In genomic region chr4:83548151-83548905, GRCh38 we compare ENCODE assay signal across 8 cellular contexts. TPM values are rescaled to one million over a fixed set of nuclear protein-coding genes. Genes with fewer than 3 reads are reported as not detected.
DNase-seq lines count a peak whose midpoint lies in the region; ATAC-seq and TF ChIP-seq lines count a peak whose summit lies in the region.

No MANE protein-coding gene starts in this region.

- H3K27ac ChIP-seq in CD4-positive, alpha-beta T cell (ENCODE audit: low read depth, low read length): no peak overlapping the region
- H3K27ac ChIP-seq in heart left ventricle: peak overlapping the region; percentile 27 to 95 (median 64)
- no peak overlapping the region for H3K27ac ChIP-seq in dorsolateral prefrontal cortex

- ATAC-seq in CD4-positive, alpha-beta T cell (ENCODE audit: poor library complexity): peak; percentile 64
- ATAC-seq in GM19467 (IDR thresholded peaks at IDR 0.05; ENCODE audit: unreplicated experiment) (peak; percentile 70), HG03520 (IDR thresholded peaks at IDR 0.05; ENCODE audit: unreplicated experiment) (peak; percentile 94), heart left ventricle (peak; percentile 81 to 90 (median 89))

- H3K4me3 Mint-ChIP-seq in CD4-positive, alpha-beta T cell: no peak overlapping the region

- TF ChIP-seq POLR2A in heart left ventricle (IDR thresholded peaks at IDR 0.05): no peak

- POLR2A ChIA-PET in CD4-positive, alpha-beta T cell (lab: Charles Lee): no interaction called here

- H3K27ac Mint-ChIP-seq in CD4-positive, alpha-beta T cell: no peak overlapping the region

- DNase-seq in CD4-positive, alpha-beta T cell: peak in 9 of 10 experiments; percentile 13 to 42 (median 32)
- peak; percentile 20 to 50 for DNase-seq in activated T-helper 1 cell treated with anti-CD3 and anti-CD28 coated beads, Interleukin-2, amount 50 U/mL, for 16 hours (ENCODE audit: low read depth in 1 of 2, low spot score in 1 of 2)
- DNase-seq in heart left ventricle: peak; percentile 67 to 81 (median 72)
- peak; percentile 29 to 34 for DNase-seq in stimulated activated CD4-positive, alpha-beta T cell treated with anti-CD3 and anti-CD28 coated beads, Interleukin-1b, Interleukin-23, amount 100 ng/mL, for 4 hours (ENCODE audit: low read depth in 2 of 2)
- no peak for DNase-seq in dorsolateral prefrontal cortex

- no peaks in the 10 kb centered on the region for H3K27me3 Mint-ChIP-seq in CD4-positive, alpha-beta T cell

- no peaks in the 10 kb centered on the region for H3K36me3 Mint-ChIP-seq in CD4-positive, alpha-beta T cell (ENCODE audit: low read depth)

- H3K4me1 ChIP-seq in heart left ventricle: peaks cover 0 to 46% (median 12%) of the 10 kb centered on the region in 12 donors

- H3K27me3 ChIP-seq in CD4-positive, alpha-beta T cell (ENCODE audit: control insufficient read depth, insufficient read depth, low read length): no peaks in the 10 kb centered on the region
- H3K27me3 ChIP-seq in heart left ventricle (no peaks in the 10 kb centered on the region), dorsolateral prefrontal cortex (no peaks in the 10 kb centered on the region)

- CTCF ChIA-PET in CD4-positive, alpha-beta T cell (lab: Charles Lee): interaction anchor here (1.2 kb wide), 1 partner anchor 8 kb away, joined by 3 read pairs; no protein-coding TSS in a partner anchor

- TF ChIP-seq CTCF in CD4-positive, alpha-beta T cell (IDR thresholded peaks at IDR 0.05): no peak
- no peak for TF ChIP-seq CTCF in heart left ventricle (IDR thresholded peaks at IDR 0.05)
- TF ChIP-seq CTCF in dorsolateral prefrontal cortex (IDR thresholded peaks at IDR 0.05 in 54 of 56, conservative IDR thresholded peaks at IDR 0.05 in 2 of 56; ENCODE audit: low read depth in 1 of 56, partially characterized antibody in 56 of 56): no peak

- no peaks in the 10 kb centered on the region for H3K4me1 Mint-ChIP-seq in CD4-positive, alpha-beta T cell (ENCODE audit: low read depth)

- WGBS in heart left ventricle, 4 donors: 48 to 57% (median 53%) methylated on average over 7 of the region's 7 CpGs

- H3K4me3 ChIP-seq in heart left ventricle (no peak overlapping the region), dorsolateral prefrontal cortex (no peak overlapping the region)

- H3K36me3 ChIP-seq in heart left ventricle: peaks cover 0 to 16% (median 0%) of the 10 kb centered on the region in 9 donors

- intact Hi-C loops in CD4-positive, alpha-beta T cell (cut with DNase I, micrococcal nuclease): no loop called here
- intact Hi-C loops in heart left ventricle (cut with DNase I) (no loop called here), dorsolateral prefrontal cortex (cut with DNase I) (no loop called here)

- no peaks in the 10 kb centered on the region for H3K9me3 ChIP-seq in CD4-positive, alpha-beta T cell (ENCODE audit: control insufficient read depth, low read length)
- no peaks in the 10 kb centered on the region for H3K9me3 ChIP-seq in heart left ventricle

- H3K9me3 Mint-ChIP-seq in CD4-positive, alpha-beta T cell: no peaks in the 10 kb centered on the region

TF ChIP-seq in PFSK-1, 5 proteins besides CTCF, POLR2A, EP300 and RAD21:
- TF ChIP-seq, protein P1, sequence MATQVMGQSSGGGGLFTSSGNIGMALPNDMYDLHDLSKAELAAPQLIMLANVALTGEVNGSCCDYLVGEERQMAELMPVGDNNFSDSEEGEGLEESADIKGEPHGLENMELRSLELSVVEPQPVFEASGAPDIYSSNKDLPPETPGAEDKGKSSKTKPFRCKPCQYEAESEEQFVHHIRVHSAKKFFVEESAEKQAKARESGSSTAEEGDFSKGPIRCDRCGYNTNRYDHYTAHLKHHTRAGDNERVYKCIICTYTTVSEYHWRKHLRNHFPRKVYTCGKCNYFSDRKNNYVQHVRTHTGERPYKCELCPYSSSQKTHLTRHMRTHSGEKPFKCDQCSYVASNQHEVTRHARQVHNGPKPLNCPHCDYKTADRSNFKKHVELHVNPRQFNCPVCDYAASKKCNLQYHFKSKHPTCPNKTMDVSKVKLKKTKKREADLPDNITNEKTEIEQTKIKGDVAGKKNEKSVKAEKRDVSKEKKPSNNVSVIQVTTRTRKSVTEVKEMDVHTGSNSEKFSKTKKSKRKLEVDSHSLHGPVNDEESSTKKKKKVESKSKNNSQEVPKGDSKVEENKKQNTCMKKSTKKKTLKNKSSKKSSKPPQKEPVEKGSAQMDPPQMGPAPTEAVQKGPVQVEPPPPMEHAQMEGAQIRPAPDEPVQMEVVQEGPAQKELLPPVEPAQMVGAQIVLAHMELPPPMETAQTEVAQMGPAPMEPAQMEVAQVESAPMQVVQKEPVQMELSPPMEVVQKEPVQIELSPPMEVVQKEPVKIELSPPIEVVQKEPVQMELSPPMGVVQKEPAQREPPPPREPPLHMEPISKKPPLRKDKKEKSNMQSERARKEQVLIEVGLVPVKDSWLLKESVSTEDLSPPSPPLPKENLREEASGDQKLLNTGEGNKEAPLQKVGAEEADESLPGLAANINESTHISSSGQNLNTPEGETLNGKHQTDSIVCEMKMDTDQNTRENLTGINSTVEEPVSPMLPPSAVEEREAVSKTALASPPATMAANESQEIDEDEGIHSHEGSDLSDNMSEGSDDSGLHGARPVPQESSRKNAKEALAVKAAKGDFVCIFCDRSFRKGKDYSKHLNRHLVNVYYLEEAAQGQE (IDR thresholded peaks at IDR 0.05; ENCODE audit: insufficient read depth in 1 of 2, low read depth in 2 of 2, low read length in 2 of 2): 0 out of 4 replicates have a peak, but pooled peaks of 1 of the 2 experiments have one; percentile 9
- TF ChIP-seq FOXP2 (optimal IDR thresholded peaks at IDR 0.05; ENCODE audit: borderline replicate concordance, extremely low read depth, extremely low read length, insufficient read depth): peak; percentile 59
- no peak for TF ChIP-seq TAF1 (IDR thresholded peaks at IDR 0.05; ENCODE audit: borderline replicate concordance, insufficient read depth, low read length)
- TF ChIP-seq POLR2AphosphoS5 (IDR thresholded peaks at IDR 0.05; ENCODE audit: low read depth, low read length): no peak
- no peak; the same call in 1 of the 2 replicates for TF ChIP-seq SIN3A (IDR thresholded peaks at IDR 0.05; ENCODE audit: borderline replicate concordance, insufficient read depth, low read length)

RNA-seq across cellular contexts. Expression of gene GPAT3, which starts 12.4 kb away (rescaled TPM):
- total RNA-seq in CD4-positive, alpha-beta T cell: 1 to 10 TPM; 2.9 to 4.6 TPM
- 22.0 TPM for polyA plus RNA-seq in PFSK-1 (2012; ENCODE audit: insufficient read length, low read depth)
- total RNA-seq in heart left ventricle (10 to 100 TPM; 26.8 to 64.5 (median 38.8) TPM), dorsolateral prefrontal cortex (10 to 100 TPM in 1 of 120 experiments, 1 to 10 TPM in 119; 1.0 to 11.2 (median 4.2) TPM)
- polyA plus RNA-seq in heart left ventricle: 10 to 100 TPM; 21.3 to 53.6 TPM

Comparison
In these comparisons a context has a peak if more than half of its experiments do, and no peak if none do; other contexts are left out.
1. DNase-seq: peak in CD4-positive, alpha-beta T cell (9 of 10), activated T-helper 1 cell treated with anti-CD3 and anti-CD28 coated beads, Interleukin-2, amount 50 U/mL, for 16 hours (2 of 2), heart left ventricle (5 of 5) and stimulated activated CD4-positive, alpha-beta T cell treated with anti-CD3 and anti-CD28 coated beads, Interleukin-1b, Interleukin-23, amount 100 ng/mL, for 4 hours (2 of 2); none in dorsolateral prefrontal cortex (0 of 10).
2. H3K27ac ChIP-seq: peak in heart left ventricle (12 of 12); none in CD4-positive, alpha-beta T cell (single experiment) and dorsolateral prefrontal cortex (0 of 59).
3. Peak in every context shown above with its lines, with median percentiles within 50 percentile points of each other: ATAC-seq.